In genomic region chr6:31420546-31420945, GRCh38 we compare ENCODE assay signal across 35 cellular contexts.
"Had no signal": no experiment of that assay in that cellular context is flagged by ENCODE, and none has a peak within 500 bp of the region (broad histone marks: within the 10 kb centered on the region; RNA-seq: fewer than 3 reads in every experiment).

No MANE protein-coding gene starts in this region.

- H3K4me3 ChIP-seq: adrenal gland, ascending aorta, body of pancreas, breast epithelium, cardiac muscle cell had no signal

- ATAC-seq: activated naive CD8-positive, alpha-beta T cell treated with anti-CD3 and anti-CD28 coated beads, Interleukin-2, amount 50 U/mL, for 24 hours; activated T-cell treated with anti-CD3 and anti-CD28 coated beads, Interleukin-2, amount 50 U/mL, for 4 hours; activated T-cell treated with anti-CD3 and anti-CD28 coated beads, Interleukin-2, amount 50 U/mL, for 72 hours; activated T-helper 17 cell treated with anti-CD3 and anti-CD28 coated beads, Interleukin-2, amount 50 U/mL, for 72 hours; body of pancreas had no signal

- H3K27ac ChIP-seq: adrenal gland, ascending aorta, body of pancreas, brain microvascular endothelial cell, breast epithelium, cardiac muscle cell had no signal

- H3K27me3 Mint-ChIP-seq: activated naive CD4-positive, alpha-beta T cell treated with anti-CD3 and anti-CD28 coated beads, Interleukin-2, amount 50 U/mL, for 24 hours; activated naive CD8-positive, alpha-beta T cell; activated naive CD8-positive, alpha-beta T cell treated with anti-CD3 and anti-CD28 coated beads for 36 hours; activated naive CD8-positive, alpha-beta T cell treated with anti-CD3 and anti-CD28 coated beads, Interleukin-2, amount 50 U/mL, for 24 hours; activated T-helper 17 cell treated with anti-CD3 and anti-CD28 coated beads, Interleukin-2, amount 50 U/mL, for 72 hours; central memory CD8-positive, alpha-beta T cell had no signal

- H3K4me1 Mint-ChIP-seq: activated naive CD4-positive, alpha-beta T cell treated with anti-CD3 and anti-CD28 coated beads, Interleukin-2, amount 10 ng/mL, durations not matched to agents 7 days and 5 days; activated T-helper 17 cell treated with anti-CD3 and anti-CD28 coated beads, Interleukin-2, amount 50 U/mL, for 72 hours; brain; central memory CD8-positive, alpha-beta T cell had no signal

- H3K4me1 ChIP-seq: adrenal gland, ascending aorta, body of pancreas, breast epithelium had no signal

- H3K4me3 Mint-ChIP-seq: activated naive CD4-positive, alpha-beta T cell treated with anti-CD3 and anti-CD28 coated beads for 36 hours; activated naive CD4-positive, alpha-beta T cell treated with anti-CD3 and anti-CD28 coated beads, Interleukin-2, amount 10 ng/mL, durations not matched to agents 7 days and 5 days; activated naive CD4-positive, alpha-beta T cell treated with anti-CD3 and anti-CD28 coated beads, Interleukin-2, amount 50 U/mL, for 24 hours; activated naive CD8-positive, alpha-beta T cell; activated naive CD8-positive, alpha-beta T cell treated with anti-CD3 and anti-CD28 coated beads for 36 hours; activated naive CD8-positive, alpha-beta T cell treated with anti-CD3 and anti-CD28 coated beads, Interleukin-2, amount 10 ng/mL, durations not matched to agents 7 days and 5 days; activated naive CD8-positive, alpha-beta T cell treated with anti-CD3 and anti-CD28 coated beads, Interleukin-2, amount 50 U/mL, for 24 hours; activated T-cell treated with anti-CD3 and anti-CD28 coated beads, Interleukin-2, amount 50 U/mL, for 4 hours; activated T-cell treated with anti-CD3 and anti-CD28 coated beads, Interleukin-2, amount 50 U/mL, for 72 hours; activated T-helper 1 cell treated with anti-CD3 and anti-CD28 coated beads, Interleukin-12 subunit alpha, Interleukin-12 subunit beta, Interleukin-2, Interleukin-4 antibody, amounts not matched to agents 30 ng/mL and 10 ng/mL and 1 ng/mL, durations not matched to agents 14 hours and 24 hours and 36 hours; activated T-helper 17 cell treated with anti-CD3 and anti-CD28 coated beads, Interleukin-2, amount 50 U/mL, for 72 hours; brain; central memory CD8-positive, alpha-beta T cell had no signal

- DNase-seq: activated effector memory CD4-positive, alpha-beta T cell treated with anti-CD3 and anti-CD28 coated beads, Interleukin-2, amount 50 U/mL, for 16 hours; activated effector memory CD4-positive, alpha-beta T cell treated with Interleukin-2 at 50 U/mL for 16 hours; activated gamma-delta T cell; activated gamma-delta T cell treated with Interleukin-2 at 50 U/mL for 16 hours; activated naive CD4-positive, alpha-beta T cell; activated naive CD4-positive, alpha-beta T cell treated with anti-CD3 and anti-CD28 coated beads for 36 hours; activated naive CD4-positive, alpha-beta T cell treated with anti-CD3 and anti-CD28 coated beads, Interleukin-2, amount 10 ng/mL, durations not matched to agents 7 days and 5 days; activated naive CD4-positive, alpha-beta T cell treated with anti-CD3 and anti-CD28 coated beads, Interleukin-2, amount 50 U/mL, for 16 hours; activated naive CD4-positive, alpha-beta T cell treated with Interleukin-2 at 50 U/mL for 16 hours; activated naive CD8-positive, alpha-beta T cell treated with anti-CD3 and anti-CD28 coated beads for 36 hours; activated naive CD8-positive, alpha-beta T cell treated with anti-CD3 and anti-CD28 coated beads, Interleukin-2, amount 10 ng/mL, durations not matched to agents 7 days and 5 days; activated naive CD8-positive, alpha-beta T cell treated with anti-CD3 and anti-CD28 coated beads, Interleukin-2, amount 50 U/mL, for 24 hours; activated T-cell treated with anti-CD3 and anti-CD28 coated beads, Interleukin-2, amount 50 U/mL, for 4 hours; activated T-cell treated with anti-CD3 and anti-CD28 coated beads, Interleukin-2, amount 50 U/mL, for 48 hours; activated T-cell treated with anti-CD3 and anti-CD28 coated beads, Interleukin-2, amount 50 U/mL, for 72 hours; adrenal gland; amniotic stem cell; amygdala; anterior cingulate cortex; aorta; body of pancreas; central memory CD4-positive, alpha-beta T cell; cerebellar nuclear complex had no signal

- H3K36me3 ChIP-seq: breast epithelium, cardiac muscle cell had no signal

- H3K27me3 ChIP-seq: adrenal gland, ascending aorta, body of pancreas, brain microvascular endothelial cell, breast epithelium, cardiac muscle cell had no signal

- H3K9me3 ChIP-seq: adrenal gland, ascending aorta, body of pancreas, breast epithelium had no signal

- H3K9me3 Mint-ChIP-seq: activated naive CD4-positive, alpha-beta T cell treated with anti-CD3 and anti-CD28 coated beads for 36 hours; activated naive CD4-positive, alpha-beta T cell treated with anti-CD3 and anti-CD28 coated beads, Interleukin-2, amount 50 U/mL, for 24 hours; activated T-cell treated with anti-CD3 and anti-CD28 coated beads, Interleukin-2, amount 50 U/mL, for 4 hours; activated T-helper 17 cell treated with anti-CD3 and anti-CD28 coated beads, Interleukin-2, amount 50 U/mL, for 72 hours had no signal

- H3K27ac Mint-ChIP-seq: activated naive CD4-positive, alpha-beta T cell treated with anti-CD3 and anti-CD28 coated beads for 36 hours; activated naive CD4-positive, alpha-beta T cell treated with anti-CD3 and anti-CD28 coated beads, Interleukin-2, amount 10 ng/mL, durations not matched to agents 7 days and 5 days; activated naive CD4-positive, alpha-beta T cell treated with anti-CD3 and anti-CD28 coated beads, Interleukin-2, amount 50 U/mL, for 24 hours; activated naive CD4-positive, alpha-beta T cell treated with anti-CD3 and anti-CD28 coated beads, Interleukin-2, amount 50 U/mL, for 72 hours; activated naive CD8-positive, alpha-beta T cell; activated naive CD8-positive, alpha-beta T cell treated with anti-CD3 and anti-CD28 coated beads for 36 hours; activated naive CD8-positive, alpha-beta T cell treated with anti-CD3 and anti-CD28 coated beads, Interleukin-2, amount 10 ng/mL, durations not matched to agents 7 days and 5 days; activated T-cell treated with anti-CD3 and anti-CD28 coated beads, Interleukin-2, amount 50 U/mL, for 72 hours; activated T-helper 1 cell treated with anti-CD3 and anti-CD28 coated beads, Interleukin-12 subunit alpha, Interleukin-12 subunit beta, Interleukin-2, Interleukin-4 antibody, amounts not matched to agents 30 ng/mL and 10 ng/mL and 1 ng/mL, durations not matched to agents 14 hours and 24 hours and 36 hours; activated T-helper 17 cell treated with anti-CD3 and anti-CD28 coated beads, Interleukin-2, amount 50 U/mL, for 72 hours; activated T-helper 2 cell treated with anti-CD3 and anti-CD28 coated beads, Interferon-gamma antibody, Interleukin-2, Interleukin-4, amounts not matched to agents 10 μg/mL and 5 μg/mL and 100 μg/mL, durations not matched to agents 14 hours and 24 hours and 36 hours; brain had no signal
